ENCODE assay signal across 14 cellular contexts in the genomic region with DNA sequence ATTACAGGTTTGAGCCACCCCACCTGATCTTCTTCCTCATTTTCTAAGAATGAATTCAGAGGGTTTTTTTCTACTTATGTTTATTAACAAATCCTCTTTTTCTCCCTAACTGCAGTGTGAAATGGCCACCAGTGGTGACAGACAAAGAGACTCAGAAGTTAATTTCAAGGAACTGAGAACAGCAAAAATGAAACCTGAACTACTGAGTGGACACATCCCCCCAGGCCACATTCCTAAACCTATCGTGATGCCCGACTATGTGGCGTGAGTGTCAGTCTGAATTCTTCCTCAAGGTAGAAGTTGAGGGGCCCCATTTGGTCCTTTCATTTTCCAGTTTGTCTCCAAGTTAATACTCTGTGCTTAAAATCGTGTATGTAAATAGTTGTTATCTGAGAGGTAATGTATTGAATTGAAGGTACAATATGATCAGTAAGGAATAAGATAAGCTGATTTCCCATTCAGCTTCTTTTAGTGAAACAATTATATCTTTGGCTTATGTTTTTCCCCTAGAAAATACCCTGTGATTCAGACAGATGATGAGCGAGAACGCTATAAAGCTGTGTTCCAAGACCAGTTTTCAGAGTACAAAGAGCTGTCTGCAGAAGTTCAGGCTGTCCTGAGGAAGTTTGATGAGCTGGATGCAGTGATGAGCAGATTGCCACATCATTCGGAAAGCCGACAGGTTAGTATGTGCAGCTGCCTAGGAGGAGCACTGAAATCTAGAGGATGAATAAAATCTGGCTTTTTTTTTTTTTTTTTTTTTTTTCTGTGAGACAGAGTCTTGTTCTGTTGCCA. TPM values are rescaled to one million over a fixed set of nuclear protein-coding genes. Genes with fewer than 3 reads are reported as not detected.
A peak's percentile ranks its signal among the peaks of the same experiment; 100 is the strongest.
DNase-seq lines count a peak whose midpoint lies in the region; ATAC-seq and TF ChIP-seq lines count a peak whose summit lies in the region.
"Had no signal": no experiment of that assay in that cellular context is flagged by ENCODE, and none has a peak within 500 bp of the region (broad histone marks: within the 10 kb centered on the region; RNA-seq: fewer than 3 reads in every experiment).

No MANE protein-coding gene starts in this region.

- H3K4me1 Mint-ChIP-seq in activated T-helper 17 cell treated with anti-CD3 and anti-CD28 coated beads, Interleukin-2, amount 50 U/mL, for 72 hours = no peaks in the 10 kb centered on the region

- no peaks in the 10 kb centered on the region for H3K9me3 Mint-ChIP-seq in activated T-helper 17 cell treated with anti-CD3 and anti-CD28 coated beads, Interleukin-2, amount 50 U/mL, for 72 hours
- H3K9me3 Mint-ChIP-seq: activated CD8-positive, alpha-beta T cell treated with anti-CD3 and anti-CD28 coated beads for 36 hours; activated naive CD8-positive, alpha-beta T cell treated with anti-CD3 and anti-CD28 coated beads, Interleukin-2, amount 10 ng/mL, durations not matched to agents 7 days and 5 days; HFFc6; nephron had no signal

- DNase-seq in pons (ENCODE audit: low spot score) (no peak), NCI-H526 treated with DMSO at 0.1 percent for 48 hours (lab: John Stamatoyannopoulos, UW) (no peak), coronary artery (ENCODE audit: low spot score) (no peak)
- DNase-seq: activated CD8-positive, alpha-beta T cell treated with anti-CD3 and anti-CD28 coated beads for 36 hours; activated naive CD8-positive, alpha-beta T cell treated with anti-CD3 and anti-CD28 coated beads, Interleukin-2, amount 10 ng/mL, durations not matched to agents 7 days and 5 days; foreskin melanocyte; HFFc6; NCI-H1436; spleen had no signal

- H3K27me3 Mint-ChIP-seq in activated T-helper 17 cell treated with anti-CD3 and anti-CD28 coated beads, Interleukin-2, amount 50 U/mL, for 72 hours = no peaks in the 10 kb centered on the region
- H3K27me3 Mint-ChIP-seq: activated CD8-positive, alpha-beta T cell treated with anti-CD3 and anti-CD28 coated beads for 36 hours; activated naive CD8-positive, alpha-beta T cell treated with anti-CD3 and anti-CD28 coated beads, Interleukin-2, amount 10 ng/mL, durations not matched to agents 7 days and 5 days had no signal

- no peaks in the 10 kb centered on the region for H3K36me3 Mint-ChIP-seq in activated T-helper 17 cell treated with anti-CD3 and anti-CD28 coated beads, Interleukin-2, amount 50 U/mL, for 72 hours (ENCODE audit: low read depth)
- H3K36me3 Mint-ChIP-seq: activated naive CD8-positive, alpha-beta T cell treated with anti-CD3 and anti-CD28 coated beads, Interleukin-2, amount 10 ng/mL, durations not matched to agents 7 days and 5 days had no signal

- H3K4me3 Mint-ChIP-seq in activated T-helper 17 cell treated with anti-CD3 and anti-CD28 coated beads, Interleukin-2, amount 50 U/mL, for 72 hours = no peak overlapping the region
- H3K4me3 Mint-ChIP-seq: activated CD8-positive, alpha-beta T cell treated with anti-CD3 and anti-CD28 coated beads for 36 hours; activated naive CD8-positive, alpha-beta T cell treated with anti-CD3 and anti-CD28 coated beads, Interleukin-2, amount 10 ng/mL, durations not matched to agents 7 days and 5 days; HFFc6; nephron had no signal

- ATAC-seq in GM18508 (IDR thresholded peaks at IDR 0.05; ENCODE audit: insufficient read depth, unreplicated experiment) (peak; percentile 48), GM19467 (IDR thresholded peaks at IDR 0.05; ENCODE audit: unreplicated experiment) (peak; percentile 45), HG03025 (IDR thresholded peaks at IDR 0.05; ENCODE audit: low FRiP score, unreplicated experiment) (peak; percentile 63)
- ATAC-seq in activated T-helper 17 cell treated with anti-CD3 and anti-CD28 coated beads, Interleukin-2, amount 50 U/mL, for 72 hours (replicated peaks) = peak; percentile 56
- ATAC-seq: activated CD8-positive, alpha-beta T cell treated with anti-CD3 and anti-CD28 coated beads for 36 hours had no signal

- H3K27ac Mint-ChIP-seq in activated T-helper 17 cell treated with anti-CD3 and anti-CD28 coated beads, Interleukin-2, amount 50 U/mL, for 72 hours = peak overlapping the region; percentile 20
- H3K27ac Mint-ChIP-seq: activated CD8-positive, alpha-beta T cell treated with anti-CD3 and anti-CD28 coated beads for 36 hours; activated naive CD8-positive, alpha-beta T cell treated with anti-CD3 and anti-CD28 coated beads, Interleukin-2, amount 10 ng/mL, durations not matched to agents 7 days and 5 days; HFFc6; nephron had no signal

- H3K27ac ChIP-seq in coronary artery = no peak overlapping the region
- H3K27ac ChIP-seq: spleen had no signal

- no peak overlapping the region for H3K4me3 ChIP-seq in coronary artery
- H3K4me3 ChIP-seq: spleen had no signal

- TF ChIP-seq CTCF in coronary artery (IDR thresholded peaks at IDR 0.05) = no peak

RNA-seq across cellular contexts. Expression of a gene that starts 17.7 kb away (rescaled TPM):
- total RNA-seq in activated T-helper 17 cell treated with anti-CD3 and anti-CD28 coated beads, Interleukin-2, amount 50 U/mL, for 72 hours = under 1 TPM; 0.37 to 0.69 TPM

RNA-seq across cellular contexts. Expression of a gene that starts 60.0 kb away (rescaled TPM):
- total RNA-seq in activated T-helper 17 cell treated with anti-CD3 and anti-CD28 coated beads, Interleukin-2, amount 50 U/mL, for 72 hours = 1 to 10 TPM in 1 of 2 donors, under 1 TPM in 1; 0.76 to 4.4 TPM
